25 cellular contexts compared by ENCODE assay signal in genomic region chr4:67697860-67698655, GRCh38. TPM values are rescaled to one million over a fixed set of nuclear protein-coding genes. Genes with fewer than 3 reads are reported as not detected.
DNase-seq lines count a peak whose midpoint lies in the region; ATAC-seq and TF ChIP-seq lines count a peak whose summit lies in the region.
"Had no signal": no experiment of that assay in that cellular context is flagged by ENCODE, and none has a peak within 500 bp of the region (broad histone marks: within the 10 kb centered on the region; RNA-seq: fewer than 3 reads in every experiment).

No MANE protein-coding gene starts in this region.

- H3K4me3 ChIP-seq in mammary epithelial cell (replicated peaks in 1 of 3; ENCODE audit: insufficient read depth in 1 of 3, low read depth in 2 of 3, low read length in 3 of 3) (no peak overlapping the region), OCI-LY7 (ENCODE audit: low read depth, low read length, poor library complexity, severe bottlenecking) (no peak overlapping the region), endodermal cell (ENCODE audit: low read length) (peak overlapping the region; percentile 61)
- H3K4me3 ChIP-seq: colonic mucosa, right atrium auricular region, thyroid gland had no signal

- H4K20me1 ChIP-seq in mammary epithelial cell (ENCODE audit: insufficient read depth, low read length) (no peaks in the 10 kb centered on the region), OCI-LY7 (ENCODE audit: insufficient read depth, low read length) (no peaks in the 10 kb centered on the region)

- H3K9ac ChIP-seq in mammary epithelial cell (ENCODE audit: insufficient read depth, low read length) (no peak overlapping the region), endodermal cell (ENCODE audit: extremely low read depth, low read length, poor library complexity, severe bottlenecking) (no peak overlapping the region)

- TF ChIP-seq CTCF in mammary epithelial cell (conservative IDR thresholded peaks at IDR 0.05 in 1 of 2, IDR thresholded peaks at IDR 0.05 in 1 of 2; ENCODE audit: extremely low read depth in 1 of 2, insufficient read depth in 1 of 2, low read depth in 1 of 2, low read length in 2 of 2): no peak
- no peak for TF ChIP-seq CTCF in MCF 10A (IDR thresholded peaks at IDR 0.05; ENCODE audit: unreplicated experiment)
- no peak for TF ChIP-seq CTCF in OCI-LY7 (conservative IDR thresholded peaks at IDR 0.05; ENCODE audit: low read length)
- TF ChIP-seq CTCF in endodermal cell (conservative IDR thresholded peaks at IDR 0.05): no peak

- H3K4me1 ChIP-seq in mammary epithelial cell (ENCODE audit: insufficient read depth, low read length) (peaks cover 18% of the 10 kb centered on the region), OCI-LY7 (ENCODE audit: insufficient read depth, low read length, poor library complexity, severe bottlenecking) (peaks cover 24% of the 10 kb centered on the region), endodermal cell (ENCODE audit: control insufficient read depth, insufficient read depth, low read length) (peaks cover 5% of the 10 kb centered on the region)
- H3K4me1 ChIP-seq: colonic mucosa had no signal

- dilution Hi-C loops in mammary epithelial cell (cut with HindIII; ENCODE audit: low sequenced_read_pairs): no loop called here

- no TSS peak for BruUV-seq in mammary epithelial cell (replicated peaks; lab: Mats Ljungman, UMichigan)
- no TSS peak for BruUV-seq in MCF 10A (replicated peaks; lab: Mats Ljungman, UMichigan)
- TSS peak; percentile 7 for BruUV-seq in OCI-LY7 (replicated peaks; lab: Mats Ljungman, UMichigan)

- DNase-seq in mammary epithelial cell: no peak
- no peak for DNase-seq in MCF 10A (ENCODE audit: unreplicated experiment)
- DNase-seq in OCI-LY7 (ENCODE audit: low spot score): no peak
- no peak for DNase-seq in endodermal cell
- DNase-seq in retina: no peak
- DNase-seq in inferior parietal cortex (ENCODE audit: extremely low spot score): no peak
- no peak for DNase-seq in effector memory CD8-positive, alpha-beta T cell
- DNase-seq: activated CD4-positive, alpha-beta T cell treated with anti-CD3 and anti-CD28 coated beads for 4 hours; colonic mucosa; COR-L47; foreskin melanocyte; hypothalamus; left cardiac atrium; NCI-H1436; NCI-H526 treated with DMSO at 0.1 percent for 48 hours; nucleus accumbens; PC-9; T1000; thyroid gland had no signal

- peaks cover 89% of the 10 kb centered on the region for H3K79me2 ChIP-seq in mammary epithelial cell (ENCODE audit: insufficient read depth, low read length)
- H3K79me2 ChIP-seq in OCI-LY7 (ENCODE audit: insufficient read depth, low read depth, low read length): peaks cover 77% of the 10 kb centered on the region

- H3K36me3 Mint-ChIP-seq in MCF 10A (ENCODE audit: insufficient read depth, unreplicated experiment): peaks cover 7% of the 10 kb centered on the region
- H3K36me3 Mint-ChIP-seq in endodermal cell (ENCODE audit: low read depth): peaks cover 15% of the 10 kb centered on the region
- H3K36me3 Mint-ChIP-seq in effector memory CD8-positive, alpha-beta T cell (ENCODE audit: insufficient read depth): peaks cover 29% of the 10 kb centered on the region

- CTCF ChIA-PET in mammary epithelial cell (lab: Charles Lee; ENCODE audit: low non-redundant PET) (no interaction called here), MCF 10A (lab: Yijun Ruan, JAX) (interaction anchor here (0.6 to 1.1 kb wide), 2 partner anchors 11 to 208 kb away, joined by 3 read pairs; no protein-coding TSS in a partner anchor), OCI-LY7 (lab: Charles Lee; ENCODE audit: unreplicated experiment) (interaction anchor here (0.6 kb wide), 1 partner anchor 18 kb away, joined by 3 read pairs; no protein-coding TSS in a partner anchor)

- peaks cover 18% of the 10 kb centered on the region for H3K4me1 Mint-ChIP-seq in MCF 10A (ENCODE audit: insufficient read depth, unreplicated experiment)
- peaks cover 11% of the 10 kb centered on the region for H3K4me1 Mint-ChIP-seq in endodermal cell
- peaks cover 23 to 47% of the 10 kb centered on the region in 2 donors for H3K4me1 Mint-ChIP-seq in effector memory CD8-positive, alpha-beta T cell (ENCODE audit: low read depth in 2 of 2)

- no peaks in the 10 kb centered on the region for H3K27me3 Mint-ChIP-seq in MCF 10A (ENCODE audit: insufficient read depth, unreplicated experiment)
- no peaks in the 10 kb centered on the region for H3K27me3 Mint-ChIP-seq in endodermal cell (ENCODE audit: insufficient read depth)
- H3K27me3 Mint-ChIP-seq in effector memory CD8-positive, alpha-beta T cell: no peaks in the 10 kb centered on the region
- H3K27me3 Mint-ChIP-seq: stimulated activated memory B cell treated with anti-CD40 and anti-IgM and Interleukin-4, amounts not matched to agents 10 μg/mL and 1 μg/mL and 100 μg/mL, for 72 hours had no signal

- H3K27me3 ChIP-seq in mammary epithelial cell (ENCODE audit: insufficient read depth, low read length): no peaks in the 10 kb centered on the region
- no peaks in the 10 kb centered on the region for H3K27me3 ChIP-seq in endodermal cell (ENCODE audit: control insufficient read depth, insufficient read depth, low read length, poor library complexity, severe bottlenecking)
- H3K27me3 ChIP-seq: colonic mucosa, right atrium auricular region, thyroid gland had no signal

- H3K4me3 Mint-ChIP-seq in MCF 10A (ENCODE audit: unreplicated experiment) (no peak overlapping the region), endodermal cell (no peak overlapping the region)
- H3K4me3 Mint-ChIP-seq in effector memory CD8-positive, alpha-beta T cell: no peak overlapping the region
- H3K4me3 Mint-ChIP-seq: stimulated activated memory B cell treated with anti-CD40 and anti-IgM and Interleukin-4, amounts not matched to agents 10 μg/mL and 1 μg/mL and 100 μg/mL, for 72 hours had no signal

- H3K4me2 ChIP-seq in mammary epithelial cell (ENCODE audit: insufficient read depth, low read depth, low read length): peak overlapping the region; percentile 27
- H3K4me2 ChIP-seq in OCI-LY7 (ENCODE audit: low read length): peak overlapping the region; percentile 12; the same call in 1 of the 2 replicates

- in situ Hi-C loops in mammary epithelial cell (cut with MboI; ENCODE audit: low sequenced_read_pairs in 2 of 2): no loop called here

- H3K27ac ChIP-seq in mammary epithelial cell (ENCODE audit: insufficient read depth, low read depth, low read length): no peak overlapping the region
- H3K27ac ChIP-seq in OCI-LY7 (ENCODE audit: low read depth, low read length, poor library complexity, severe bottlenecking): no peak overlapping the region
- no peak overlapping the region for H3K27ac ChIP-seq in endodermal cell (ENCODE audit: low read depth, low read length)
- H3K27ac ChIP-seq: colonic mucosa, PC-9, right atrium auricular region, thyroid gland had no signal

- H3K27ac Mint-ChIP-seq in MCF 10A (ENCODE audit: low read depth, unreplicated experiment): no peak overlapping the region
- H3K27ac Mint-ChIP-seq in endodermal cell: no peak overlapping the region
- H3K27ac Mint-ChIP-seq in effector memory CD8-positive, alpha-beta T cell: peak overlapping the region in 1 of 2 donors; percentile 14
- H3K27ac Mint-ChIP-seq: stimulated activated memory B cell treated with anti-CD40 and anti-IgM and Interleukin-4, amounts not matched to agents 10 μg/mL and 1 μg/mL and 100 μg/mL, for 72 hours had no signal

- 80% methylated on average over 6 of the region's 6 CpGs for WGBS in mammary epithelial cell (ENCODE audit: low coverage, missing lambda C conversion rate)
- 93 to 96% methylated on average over 4 to 6 of the region's 6 CpGs for WGBS in endodermal cell (ENCODE audit: insufficient coverage in 1 of 2, insufficient read length in 1 of 2), 2 experiments

- H3K9me3 Mint-ChIP-seq in MCF 10A (ENCODE audit: unreplicated experiment): no peaks in the 10 kb centered on the region
- H3K9me3 Mint-ChIP-seq in endodermal cell: no peaks in the 10 kb centered on the region
- no peaks in the 10 kb centered on the region for H3K9me3 Mint-ChIP-seq in effector memory CD8-positive, alpha-beta T cell
- H3K9me3 Mint-ChIP-seq: stimulated activated memory B cell treated with anti-CD40 and anti-IgM and Interleukin-4, amounts not matched to agents 10 μg/mL and 1 μg/mL and 100 μg/mL, for 72 hours had no signal

- intact Hi-C loops in mammary epithelial cell (cut with micrococcal nuclease): no loop called here
- intact Hi-C loops in MCF 10A (cut with micrococcal nuclease): no loop called here
- intact Hi-C loops in OCI-LY7 (cut with micrococcal nuclease; ENCODE audit: unreplicated experiment): no loop called here

- H3K36me3 ChIP-seq in mammary epithelial cell (ENCODE audit: insufficient read depth, low read length) (peaks cover 3% of the 10 kb centered on the region), OCI-LY7 (ENCODE audit: insufficient read depth, low read length) (peaks cover 46% of the 10 kb centered on the region), endodermal cell (ENCODE audit: control insufficient read depth, insufficient read depth, low read length) (peaks cover 19% of the 10 kb centered on the region)
- H3K36me3 ChIP-seq: colonic mucosa, right atrium auricular region, thyroid gland had no signal

- H3K9me2 ChIP-seq in OCI-LY7 (ENCODE audit: insufficient read depth, low read length): no peaks in the 10 kb centered on the region

- H3K9me3 ChIP-seq in mammary epithelial cell (replicated peaks; ENCODE audit: insufficient read depth, low read length) (no peaks in the 10 kb centered on the region), OCI-LY7 (ENCODE audit: low read length) (no peaks in the 10 kb centered on the region), endodermal cell (ENCODE audit: control insufficient read depth, low read length) (no peaks in the 10 kb centered on the region)
- H3K9me3 ChIP-seq: colonic mucosa, right atrium auricular region, thyroid gland had no signal

- ATAC-seq in effector memory CD8-positive, alpha-beta T cell (replicated peaks): no peak
- ATAC-seq in HG03457 (IDR thresholded peaks at IDR 0.05; ENCODE audit: unreplicated experiment): no peak
- ATAC-seq: left cardiac atrium; stimulated activated memory B cell treated with anti-CD40 and anti-IgM and Interleukin-4, amounts not matched to agents 10 μg/mL and 1 μg/mL and 100 μg/mL, for 72 hours had no signal

- POLR2A ChIA-PET in MCF 10A (lab: Yijun Ruan, JAX): no interaction called here
- POLR2A ChIA-PET in OCI-LY7 (lab: Charles Lee): interaction anchor here (0.9 to 1.2 kb wide), 2 partner anchors 18 to 48 kb away, joined by 3 to 5 read pairs; no protein-coding TSS in a partner anchor

- H2AFZ ChIP-seq in mammary epithelial cell (ENCODE audit: low read depth, low read length) (no peak overlapping the region), OCI-LY7 (ENCODE audit: low read length) (no peak overlapping the region)
- H2AFZ ChIP-seq: PC-9 had no signal

RNA-seq across cellular contexts. Expression of gene UBA6, which starts 2.9 kb away (rescaled TPM):
- 100 to 1,000 TPM; 178 to 203 TPM for total RNA-seq in mammary epithelial cell
- 143 TPM for polyA plus RNA-seq in mammary epithelial cell
- polyA minus RNA-seq in mammary epithelial cell: 130 TPM
- 83.1 and 97.4 TPM in 2 replicates for total RNA-seq in MCF 10A (2022)
- 40.6 and 49.3 TPM in 2 replicates for total RNA-seq in OCI-LY7 (2014; rRNA removed; shearing (Covaris generic))
- 92.4 and 92.7 TPM in 2 replicates for total RNA-seq in OCI-LY7 (2022)
- 100 to 1,000 TPM in 1 of 2 donors, 10 to 100 TPM in 1; 83.1 to 117 TPM for total RNA-seq in endodermal cell
- 63.2 TPM for polyA plus RNA-seq in endodermal cell (2013, experiment 1 of 2)
- polyA plus RNA-seq in endodermal cell (2013, experiment 2 of 2): 61.2 TPM

RNA-seq across cellular contexts. Expression of gene GNRHR, which starts 56.1 kb away (rescaled TPM):
- total RNA-seq in mammary epithelial cell (under 1 TPM in 1 of 2 donors, not detected in 1; 0.26 TPM), MCF 10A (2022) (not detected in 2 replicates), OCI-LY7 (2022) (not detected in 2 replicates), endodermal cell (not detected)
- polyA plus RNA-seq in mammary epithelial cell: 0.05 TPM
- not detected for polyA minus RNA-seq in mammary epithelial cell
- not detected in 2 replicates for total RNA-seq in OCI-LY7 (2014; rRNA removed; shearing (Covaris generic))
- not detected for polyA plus RNA-seq in endodermal cell (2013, experiment 1 of 2)
- polyA plus RNA-seq in endodermal cell (2013, experiment 2 of 2): not detected
- total RNA-seq: colonic mucosa, G401, HT-29, left cardiac atrium, mononuclear cell, PC-9, right atrium auricular region, thyroid gland had no signal
